In the genomic region with DNA sequence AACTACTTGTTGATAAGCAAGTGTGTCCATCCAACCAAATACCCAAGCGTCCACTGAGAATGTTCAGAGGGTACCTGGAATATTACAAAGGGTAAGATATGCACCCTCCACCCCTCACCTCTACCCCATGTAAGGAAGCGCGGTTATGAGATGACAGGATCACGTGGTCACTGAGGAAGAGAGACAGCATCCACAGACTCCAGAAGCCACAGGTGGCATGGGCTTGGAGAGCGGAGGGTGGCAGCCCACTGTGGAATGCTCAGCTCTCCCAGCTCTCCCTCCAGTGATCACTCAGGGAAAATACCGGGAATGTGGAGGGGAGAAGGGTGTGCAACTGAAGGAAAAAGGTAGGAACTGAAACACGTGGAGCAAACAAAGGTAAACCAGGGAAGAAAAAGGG, we compare ENCODE assay signal across 24 cellular contexts.
"Had no signal": no experiment of that assay in that cellular context is flagged by ENCODE, and none has a peak within 500 bp of the region (broad histone marks: within the 10 kb centered on the region; RNA-seq: fewer than 3 reads in every experiment).

No MANE protein-coding gene starts in this region.

- H3K4me1 ChIP-seq: ascending aorta, left lung, pancreas, transverse colon, uterus had no signal

- H3K27me3 Mint-ChIP-seq: activated CD4-positive, alpha-beta memory T cell treated with anti-CD3 and anti-CD28 coated beads, Interleukin-2, amount 10 ng/mL, durations not matched to agents 7 days and 5 days; activated T-helper 17 cell treated with anti-CD3 and anti-CD28 coated beads, Interleukin-2, amount 50 U/mL, for 72 hours; naive B cell had no signal

- H3K4me3 ChIP-seq: adrenal gland, ascending aorta, hepatocyte, left lung, lung, pancreas, transverse colon, uterus had no signal

- H3K27ac ChIP-seq: adrenal gland, ascending aorta, brain microvascular endothelial cell, hepatocyte, left lung, neutrophil, pancreas, transverse colon, uterus had no signal

- H3K9me3 Mint-ChIP-seq: activated CD4-positive, alpha-beta memory T cell treated with anti-CD3 and anti-CD28 coated beads, Interleukin-2, amount 10 ng/mL, durations not matched to agents 7 days and 5 days; activated T-helper 17 cell treated with anti-CD3 and anti-CD28 coated beads, Interleukin-2, amount 50 U/mL, for 72 hours; T-helper 1 cell treated with Interleukin-12 subunit alpha and Interleukin-12 subunit beta and Interleukin-4 antibody, amounts not matched to agents 30 μg/mL and 1 μg/mL, for 36 hours had no signal

- H3K4me3 Mint-ChIP-seq: activated CD4-positive, alpha-beta memory T cell treated with anti-CD3 and anti-CD28 coated beads, Interleukin-2, amount 10 ng/mL, durations not matched to agents 7 days and 5 days; activated T-helper 17 cell treated with anti-CD3 and anti-CD28 coated beads, Interleukin-2, amount 50 U/mL, for 72 hours; immature natural killer cell; T-helper 1 cell treated with Interleukin-12 subunit alpha and Interleukin-12 subunit beta and Interleukin-4 antibody, amounts not matched to agents 30 μg/mL and 1 μg/mL, for 36 hours had no signal

- DNase-seq: activated CD4-positive, alpha-beta memory T cell treated with anti-CD3 and anti-CD28 coated beads, Interleukin-2, amount 10 ng/mL, durations not matched to agents 7 days and 5 days; activated CD4-positive, alpha-beta T cell treated with anti-CD3 and anti-CD28 coated beads for 48 hours; activated CD4-positive, CD25-positive, alpha-beta regulatory T cell; adrenal gland; brain microvascular endothelial cell; caudate nucleus; dermis blood vessel endothelial cell; effector CD8-positive, alpha-beta T cell; erythroblast; foreskin fibroblast; immature natural killer cell; left lung; naive B cell; pancreas; right cardiac atrium; stimulated activated CD4-positive, alpha-beta T cell treated with anti-CD3 and anti-CD28 coated beads, Interleukin-4, amount 100 ng/mL, for 24 hours; transverse colon; uterus had no signal

- H3K9me3 ChIP-seq: adrenal gland, ascending aorta, left lung, neutrophil, pancreas, transverse colon, uterus had no signal

- H2AFZ ChIP-seq: hepatocyte had no signal

- ATAC-seq: activated T-helper 17 cell treated with anti-CD3 and anti-CD28 coated beads, Interleukin-2, amount 50 U/mL, for 72 hours; pancreas; right cardiac atrium had no signal

- H3K36me3 ChIP-seq: adrenal gland, ascending aorta, brain microvascular endothelial cell, neutrophil, pancreas, transverse colon, uterus had no signal

- H3K4me2 ChIP-seq: hepatocyte had no signal

- H3K27me3 ChIP-seq: adrenal gland, ascending aorta, brain microvascular endothelial cell, hepatocyte, left lung, neutrophil, pancreas, transverse colon, uterus had no signal

- H3K27ac Mint-ChIP-seq: activated CD4-positive, alpha-beta memory T cell treated with anti-CD3 and anti-CD28 coated beads, Interleukin-2, amount 10 ng/mL, durations not matched to agents 7 days and 5 days; activated T-helper 17 cell treated with anti-CD3 and anti-CD28 coated beads, Interleukin-2, amount 50 U/mL, for 72 hours; T-helper 1 cell treated with Interleukin-12 subunit alpha and Interleukin-12 subunit beta and Interleukin-4 antibody, amounts not matched to agents 30 μg/mL and 1 μg/mL, for 36 hours had no signal
